Comparison of ENCODE assay signal across 8 cellular contexts in the genomic region with DNA sequence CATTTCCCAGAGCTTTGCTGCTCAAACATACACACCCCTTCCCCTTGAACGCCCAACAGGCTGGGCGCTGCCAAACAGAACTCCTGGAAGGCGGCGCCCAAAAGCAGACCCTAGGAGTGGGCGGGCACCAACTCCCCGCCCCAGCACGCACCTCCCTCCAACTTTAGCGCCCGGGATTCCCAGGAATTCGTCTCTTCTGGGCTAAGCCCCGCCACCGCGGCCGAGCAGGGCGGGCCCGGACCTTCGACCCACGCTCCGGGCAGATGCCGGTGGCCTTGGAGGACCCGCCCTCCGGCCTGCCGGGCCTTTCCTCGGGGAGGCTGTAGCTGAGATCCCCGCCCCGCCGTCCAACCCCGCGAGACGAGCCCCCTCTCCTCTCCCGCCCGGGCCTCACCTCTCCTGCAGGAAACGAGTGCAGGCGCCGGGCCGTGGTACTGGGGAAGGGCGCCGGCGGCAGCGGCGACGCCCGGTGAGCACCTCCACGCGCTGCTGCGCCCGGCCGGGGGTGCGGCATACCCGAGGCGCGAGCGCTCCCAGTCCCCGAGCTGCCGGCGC. TPM values are rescaled to one million over a fixed set of nuclear protein-coding genes. Genes with fewer than 3 reads are reported as not detected.
DNase-seq lines count a peak whose midpoint lies in the region; ATAC-seq and TF ChIP-seq lines count a peak whose summit lies in the region.

No MANE protein-coding gene starts in this region.

- WGBS in esophagus, 2 donors = 0 to 1% methylated on average over 56 of the region's 56 CpGs

- H3K27ac ChIP-seq in esophagus (ENCODE audit: low read depth in 2 of 2, low read length in 1 of 2) = peak overlapping the region; percentile 99

- intact Hi-C loops in CD14-positive monocyte (cut with micrococcal nuclease) (no loop called here), mucosa of descending colon (cut with DNase I, micrococcal nuclease) (no loop called here)

- TF ChIP-seq CTCF in CD14-positive monocyte (IDR thresholded peaks at IDR 0.05) (no peak), mucosa of descending colon (IDR thresholded peaks at IDR 0.05) (no peak)

- H3K27me3 ChIP-seq in esophagus (ENCODE audit: control insufficient read depth in 1 of 2, insufficient read depth in 2 of 2, low read length in 2 of 2) = no peaks in the 10 kb centered on the region

- H3K27ac Mint-ChIP-seq in CD14-positive monocyte = peak overlapping the region; percentile 73 to 77 (median 74)
- peak overlapping the region; percentile 89 for H3K27ac Mint-ChIP-seq in activated CD4-positive, alpha-beta T cell treated with anti-CD3 and anti-CD28 coated beads, Interleukin-2, amount 10 ng/mL, durations not matched to agents 7 days and 5 days

- H3K9me3 Mint-ChIP-seq in CD14-positive monocyte = no peaks in the 10 kb centered on the region
- no peaks in the 10 kb centered on the region for H3K9me3 Mint-ChIP-seq in activated CD4-positive, alpha-beta T cell treated with anti-CD3 and anti-CD28 coated beads, Interleukin-2, amount 10 ng/mL, durations not matched to agents 7 days and 5 days

- H3K4me1 ChIP-seq in esophagus (ENCODE audit: control insufficient read depth in 2 of 2, insufficient read depth in 2 of 2, low read length in 1 of 2) (peaks cover 0 to 6% of the 10 kb centered on the region in 2 donors), mucosa of descending colon (ENCODE audit: low read depth) (peaks cover 46% of the 10 kb centered on the region)

- H3K36me3 ChIP-seq in esophagus (ENCODE audit: control insufficient read depth in 2 of 2, insufficient read depth in 2 of 2, low read length in 1 of 2) = no peaks in the 10 kb centered on the region
- no peaks in the 10 kb centered on the region for H3K36me3 ChIP-seq in mucosa of descending colon (ENCODE audit: low read depth)

- ATAC-seq in GM18858 (IDR thresholded peaks at IDR 0.05; ENCODE audit: unreplicated experiment) (peak; percentile 32), HG03060 (IDR thresholded peaks at IDR 0.05; ENCODE audit: low read depth, unreplicated experiment) (peak; percentile 14), mucosa of descending colon (peak; percentile 58)

- H3K4me3 ChIP-seq in esophagus (ENCODE audit: low read depth in 1 of 2, low read length in 2 of 2) (peak overlapping the region; percentile 76 to 88), mucosa of descending colon (peak overlapping the region; percentile 65)

- peaks cover 7 to 8% of the 10 kb centered on the region in 2 donors for H3K36me3 Mint-ChIP-seq in CD14-positive monocyte
- peaks cover 6% of the 10 kb centered on the region for H3K36me3 Mint-ChIP-seq in activated CD4-positive, alpha-beta T cell treated with anti-CD3 and anti-CD28 coated beads, Interleukin-2, amount 10 ng/mL, durations not matched to agents 7 days and 5 days (ENCODE audit: low read depth)

- H3K4me3 Mint-ChIP-seq in CD14-positive monocyte = peak overlapping the region; percentile 89 to 93
- peak overlapping the region; percentile 88 for H3K4me3 Mint-ChIP-seq in activated CD4-positive, alpha-beta T cell treated with anti-CD3 and anti-CD28 coated beads, Interleukin-2, amount 10 ng/mL, durations not matched to agents 7 days and 5 days

- DNase-seq in CD14-positive monocyte (ENCODE audit: low spot score) (no peak), NCI-H2171 (lab: John Stamatoyannopoulos, UW) (peak; percentile 58), mucosa of descending colon (peak; percentile 75 to 87 (median 85)), ureter (ENCODE audit: low spot score) (peak; percentile 63)
- DNase-seq in activated CD4-positive, alpha-beta T cell treated with anti-CD3 and anti-CD28 coated beads, Interleukin-2, amount 10 ng/mL, durations not matched to agents 7 days and 5 days = peak; percentile 40

- CTCF ChIA-PET in activated CD4-positive, alpha-beta T cell treated with anti-CD3 and anti-CD28 coated beads, Interleukin-2, amount 10 ng/mL, durations not matched to agents 7 days and 5 days (lab: Charles Lee) = interaction anchor here (0.5 to 0.6 kb wide), 2 partner anchors 18 to 24 kb away, joined by 3 read pairs; no protein-coding TSS in a partner anchor

- H3K9me3 ChIP-seq in esophagus (ENCODE audit: control insufficient read depth in 2 of 2, insufficient read depth in 1 of 2, low read depth in 1 of 2, low read length in 1 of 2) = no peaks in the 10 kb centered on the region
- H3K9me3 ChIP-seq in mucosa of descending colon = no peaks in the 10 kb centered on the region

- H3K4me1 Mint-ChIP-seq in CD14-positive monocyte = peaks cover 35% of the 10 kb centered on the region
- peaks cover 29% of the 10 kb centered on the region for H3K4me1 Mint-ChIP-seq in activated CD4-positive, alpha-beta T cell treated with anti-CD3 and anti-CD28 coated beads, Interleukin-2, amount 10 ng/mL, durations not matched to agents 7 days and 5 days

- POLR2A ChIA-PET in activated CD4-positive, alpha-beta T cell treated with anti-CD3 and anti-CD28 coated beads, Interleukin-2, amount 10 ng/mL, durations not matched to agents 7 days and 5 days (lab: Charles Lee) = no interaction called here

- peaks cover 0 to 2% (median 0%) of the 10 kb centered on the region in 3 donors for H3K27me3 Mint-ChIP-seq in CD14-positive monocyte (ENCODE audit: low read depth in 3 of 3)
- H3K27me3 Mint-ChIP-seq in activated CD4-positive, alpha-beta T cell treated with anti-CD3 and anti-CD28 coated beads, Interleukin-2, amount 10 ng/mL, durations not matched to agents 7 days and 5 days = peaks cover 6% of the 10 kb centered on the region

RNA-seq across cellular contexts. Expression of a gene that starts 0.7 kb away (rescaled TPM):
- 1 to 10 TPM; 5.2 to 7.8 TPM for polyA plus RNA-seq in CD14-positive monocyte
- total RNA-seq in activated CD4-positive, alpha-beta T cell treated with anti-CD3 and anti-CD28 coated beads, Interleukin-2, amount 10 ng/mL, durations not matched to agents 7 days and 5 days = 10 to 100 TPM; 23.5 to 32.7 TPM
- polyA plus RNA-seq in esophagus = 10 to 100 TPM; 10.4 to 40.0 TPM
- total RNA-seq in mucosa of descending colon = 10 to 100 TPM; 26.2 to 45.4 (median 33.6) TPM
- total RNA-seq in ureter = 19.3 TPM
